Comparison of ENCODE assay signal across 8 cellular contexts in the genomic region with DNA sequence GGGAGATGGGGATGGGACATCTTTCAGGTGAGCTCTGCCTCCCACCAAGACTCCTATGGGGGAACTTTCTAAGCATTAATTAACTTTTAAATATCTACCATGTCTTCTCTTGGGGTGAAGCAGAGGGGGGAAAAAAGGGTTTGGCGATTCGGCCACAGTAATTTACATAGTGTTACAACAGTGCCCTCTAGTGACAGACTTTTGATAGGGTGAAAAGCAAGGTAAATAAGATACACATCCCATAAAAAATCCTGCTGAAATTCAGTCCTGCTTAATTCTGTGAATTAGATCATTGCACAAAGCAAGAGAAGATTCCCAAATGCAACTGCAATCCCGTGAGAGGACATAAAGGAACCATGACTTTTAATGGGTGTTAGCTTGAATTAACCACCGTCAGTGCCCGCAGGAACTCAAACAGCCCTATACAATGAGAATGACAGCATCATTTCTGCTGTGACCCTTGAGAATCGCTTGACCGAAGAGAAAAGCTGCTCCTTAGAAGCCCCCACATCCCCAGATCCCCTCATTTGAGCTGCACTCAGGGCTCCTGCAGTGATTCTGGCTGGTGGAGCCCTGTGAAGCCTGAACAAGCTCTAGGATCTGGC. TPM values are rescaled to one million over a fixed set of nuclear protein-coding genes. Genes with fewer than 3 reads are reported as not detected.
DNase-seq lines count a peak whose midpoint lies in the region; ATAC-seq and TF ChIP-seq lines count a peak whose summit lies in the region.

No MANE protein-coding gene starts in this region.

- no peak overlapping the region for H3K27ac ChIP-seq in ascending aorta

- DNase-seq in AG20443 (ENCODE audit: low spot score): peak; percentile 64
- peak; percentile 31 for DNase-seq in NCI-H1694 treated with DMSO at 0.1 percent for 48 hours (lab: John Stamatoyannopoulos, UW)
- no peak for DNase-seq in ascending aorta (ENCODE audit: low spot score in 2 of 2)
- DNase-seq in kidney glomerular epithelial cell (lab: John Stamatoyannopoulos, UW): peak; percentile 25
- no peak for DNase-seq in activated T-cell treated with anti-CD3 and anti-CD28 coated beads for 4 hours
- no peak for DNase-seq in activated CD4-positive, alpha-beta T cell treated with anti-CD3 and anti-CD28 coated beads, Interleukin-2, amount 50 U/mL, for 48 hours

- H3K4me3 ChIP-seq in ascending aorta: no peak overlapping the region

- peak; percentile 58 for TF ChIP-seq CTCF in GM12873 (IDR thresholded peaks at IDR 0.05; ENCODE audit: insufficient read depth, low read depth, low read length, missing control alignments)
- peak in 2 of 3 experiments; percentile 37 to 65 for TF ChIP-seq CTCF in ascending aorta (IDR thresholded peaks at IDR 0.05)

- no peaks in the 10 kb centered on the region for H3K9me3 ChIP-seq in ascending aorta

- H3K4me1 ChIP-seq in ascending aorta: no peaks in the 10 kb centered on the region

- no peaks in the 10 kb centered on the region for H3K36me3 ChIP-seq in ascending aorta

- no peak for ATAC-seq in GM21390 (IDR thresholded peaks at IDR 0.05; ENCODE audit: unreplicated experiment)

- intact Hi-C loops in ascending aorta (cut with DNase I): no loop called here

- no peaks in the 10 kb centered on the region for H3K27me3 ChIP-seq in ascending aorta

RNA-seq across cellular contexts. Expression of a gene that starts 32.8 kb away (rescaled TPM):
- total RNA-seq in ascending aorta: 13.3 TPM

Comparison
In these comparisons a context has a peak if more than half of its experiments do, and no peak if none do; other contexts are left out.
1. DNase-seq: peak in AG20443 (single experiment), NCI-H1694 treated with DMSO at 0.1 percent for 48 hours (single experiment) and kidney glomerular epithelial cell (single experiment); none in ascending aorta (0 of 2), activated T-cell treated with anti-CD3 and anti-CD28 coated beads for 4 hours (single experiment) and activated CD4-positive, alpha-beta T cell treated with anti-CD3 and anti-CD28 coated beads, Interleukin-2, amount 50 U/mL, for 48 hours (0 of 2).